ENCODE assay signal across 1 cellular context in genomic region chr14:65495196-65495595, GRCh38.
TF ChIP-seq lines count a peak whose summit lies in the region.

No MANE protein-coding gene starts in this region.

TF ChIP-seq in IMR-90, 13 proteins besides CTCF, POLR2A, EP300 and RAD21:
- TF ChIP-seq NFE2L2 (IDR thresholded peaks at IDR 0.05; ENCODE audit: low read depth, low read length) (no peak), MAFK (IDR thresholded peaks at IDR 0.05; ENCODE audit: low read depth, low read length) (no peak), RFX5 (IDR thresholded peaks at IDR 0.05; ENCODE audit: low read depth, low read length) (no peak), FOS (IDR thresholded peaks at IDR 0.05; ENCODE audit: low read depth, low read length) (no peak), MXI1 (IDR thresholded peaks at IDR 0.05; ENCODE audit: borderline replicate concordance, low read depth, low read length) (no peak), CEBPB (IDR thresholded peaks at IDR 0.05; ENCODE audit: low read depth, low read length) (no peak), USF2 (IDR thresholded peaks at IDR 0.05; ENCODE audit: low read depth, low read length) (no peak), RCOR1 (IDR thresholded peaks at IDR 0.05; ENCODE audit: insufficient replicate concordance, low read length) (no peak), SMC3 (IDR thresholded peaks at IDR 0.05; ENCODE audit: low read depth, low read length) (no peak), CHD1 (IDR thresholded peaks at IDR 0.05; ENCODE audit: low read depth, low read length) (no peak)
TF ChIP-seq in IMR-90: peak in this region for 0.
